ENCODE assay signal across 21 cellular contexts in genomic region chr1:93694833-93695232, GRCh38. TPM values are rescaled to one million over a fixed set of nuclear protein-coding genes. Genes with fewer than 3 reads are reported as not detected.
DNase-seq lines count a peak whose midpoint lies in the region; ATAC-seq, FAIRE-seq and TF ChIP-seq lines count a peak whose summit lies in the region.
"Had no signal": no experiment of that assay in that cellular context is flagged by ENCODE, and none has a peak within 500 bp of the region (broad histone marks: within the 10 kb centered on the region; RNA-seq: fewer than 3 reads in every experiment).

No MANE protein-coding gene starts in this region.

- H3K27me3 Mint-ChIP-seq in Calu3 (ENCODE audit: unreplicated experiment) = no peaks in the 10 kb centered on the region
- H3K27me3 Mint-ChIP-seq in T-cell = no peaks in the 10 kb centered on the region

- RAD21 ChIA-PET in GM12878 (lab: Charles Lee; ENCODE audit: unreplicated experiment) = interaction anchor here (1.3 to 3.0 kb wide), 5 partner anchors 10 to 119 kb away, joined by 4 to 14 read pairs (median 7); no protein-coding TSS in a partner anchor

- WGBS in GM12878 (ENCODE audit: insufficient coverage, insufficient replicate concordance, low lambda C conversion rate, missing lambda C conversion rate) = 60% methylated on average over 4 of the region's 4 CpGs

- no peaks in the 10 kb centered on the region for H3K9me3 ChIP-seq in GM12878 (replicated peaks; ENCODE audit: control insufficient read depth, insufficient read depth, low read length)
- H3K9me3 ChIP-seq: gastroesophageal sphincter, right atrium auricular region had no signal

- ATAC-seq in GM12878 (no peak), T-cell (replicated peaks in 1 of 4) (no peak), GM18870 (IDR thresholded peaks at IDR 0.05; ENCODE audit: unreplicated experiment) (no peak)
- ATAC-seq: activated CD8-positive, alpha-beta T cell treated with anti-CD3 and anti-CD28 coated beads, Interleukin-2, amount 10 ng/mL, durations not matched to agents 7 days and 5 days; gastroesophageal sphincter; HepG2 had no signal

- no TSS peak for BruUV-seq in Calu3 (replicated peaks; lab: Mats Ljungman, UMichigan)
- BruUV-seq in GM12878 (replicated peaks; lab: Mats Ljungman, UMichigan) = no TSS peak

- no peak for TF ChIP-seq EP300 in GM12878 (IDR thresholded peaks at IDR 0.05; ENCODE audit: borderline replicate concordance in 1 of 2, control insufficient read depth in 1 of 2, low read depth in 2 of 2, low read length in 2 of 2)

- H2AFZ ChIP-seq in GM12878 (ENCODE audit: control insufficient read depth, low read depth, low read length) = no peak overlapping the region; the same call in 1 of the 2 replicates

- peak overlapping the region; percentile 76; the same call in 1 of the 2 replicates for H3K4me2 ChIP-seq in GM12878 (ENCODE audit: control insufficient read depth, insufficient read depth)

- intact Hi-C loops in Calu3 (cut with micrococcal nuclease; ENCODE audit: unreplicated experiment) = no loop called here
- intact Hi-C loops in GM12878 (cut with micrococcal nuclease; ENCODE audit: unreplicated experiment) = no loop called here
- intact Hi-C loops in posterior vena cava (cut with DNase I) = no loop called here

- H3K9me3 Mint-ChIP-seq in Calu3 (ENCODE audit: low read depth, unreplicated experiment) (no peaks in the 10 kb centered on the region), T-cell (no peaks in the 10 kb centered on the region)
- H3K9me3 Mint-ChIP-seq: activated T-helper 1 cell treated with anti-CD3 and anti-CD28 coated beads, Interleukin-12 subunit alpha, Interleukin-12 subunit beta, Interleukin-2, Interleukin-4 antibody, amounts not matched to agents 30 ng/mL and 10 ng/mL and 1 ng/mL, durations not matched to agents 14 hours and 24 hours and 36 hours; mesothelial cell of epicardium; neural crest cell had no signal

- H3K27me3 ChIP-seq in GM12878 (replicated peaks in 1 of 2; ENCODE audit: control insufficient read depth in 2 of 2, insufficient read depth in 2 of 2, low read length in 1 of 2) = no peaks in the 10 kb centered on the region
- H3K27me3 ChIP-seq: gastroesophageal sphincter, right atrium auricular region had no signal

- H4K20me1 ChIP-seq in GM12878 (ENCODE audit: control insufficient read depth, insufficient read depth) = no peaks in the 10 kb centered on the region

- H3K36me3 Mint-ChIP-seq in Calu3 (ENCODE audit: insufficient read depth, unreplicated experiment) (no peaks in the 10 kb centered on the region), T-cell (no peaks in the 10 kb centered on the region)
- H3K36me3 Mint-ChIP-seq: mesothelial cell of epicardium had no signal

- no peak for TF ChIP-seq CTCF in Calu3 (IDR thresholded peaks at IDR 0.05; ENCODE audit: unreplicated experiment)
- TF ChIP-seq CTCF in GM12878 (IDR thresholded peaks at IDR 0.05 in 2 of 3, conservative IDR thresholded peaks at IDR 0.05 in 1 of 3; ENCODE audit: control insufficient read depth in 2 of 3, extremely low read depth in 1 of 3, insufficient read depth in 1 of 3, low read depth in 3 of 3, low read length in 3 of 3) = no peak
- no peak for TF ChIP-seq CTCF in GM20000 (IDR thresholded peaks at IDR 0.05; ENCODE audit: extremely low read depth, missing control alignments)

- no peaks in the 10 kb centered on the region for H3K36me3 ChIP-seq in GM12878 (ENCODE audit: control insufficient read depth in 2 of 2, insufficient read depth in 2 of 2, low read length in 1 of 2)
- H3K36me3 ChIP-seq: gastroesophageal sphincter, right atrium auricular region had no signal

- DNase-seq in Calu3 = peak; percentile 21
- peak; percentile 79 for DNase-seq in M059J (ENCODE audit: low read depth)
- no peak for DNase-seq in GM12878 (ENCODE audit: low read depth, low spot score)
- peak; percentile 42 for DNase-seq in posterior vena cava (ENCODE audit: low spot score)
- no peak for DNase-seq in T-cell
- DNase-seq in NCI-H526 (lab: John Stamatoyannopoulos, UW) = no peak
- no peak for DNase-seq in GM20000 (ENCODE audit: low spot score)
- DNase-seq: activated CD8-positive, alpha-beta T cell treated with anti-CD3 and anti-CD28 coated beads, Interleukin-2, amount 10 ng/mL, durations not matched to agents 7 days and 5 days; cerebellar nuclear complex; DND-41; NCI-H1092 had no signal

- H3K4me1 ChIP-seq in GM12878 (ENCODE audit: control insufficient read depth, insufficient read depth, low read length) = peaks cover 44% of the 10 kb centered on the region

- no peak overlapping the region for H3K9ac ChIP-seq in GM12878 (ENCODE audit: control insufficient read depth, insufficient read depth, low read length)

- no peaks in the 10 kb centered on the region for H3K79me2 ChIP-seq in GM12878 (ENCODE audit: control insufficient read depth, insufficient read depth, low read length)

- FAIRE-seq in GM12878 (lab: Jason Lieb, UNC) = no peak
- FAIRE-seq: endometrium, H54, HepG2 had no signal

- POLR2A ChIA-PET in GM12878 (lab: Charles Lee) (interaction anchor here (0.6 to 3.0 kb wide), 3 partner anchors 10 to 332 kb away, joined by 4 to 20 read pairs (median 6); no protein-coding TSS in a partner anchor), T-cell (lab: Charles Lee) (no interaction called here)

- no peak for TF ChIP-seq RAD21 in GM12878 (IDR thresholded peaks at IDR 0.05; ENCODE audit: insufficient read depth, low read depth, low read length)

- H3K4me1 Mint-ChIP-seq in Calu3 (ENCODE audit: low read depth, unreplicated experiment) = no peaks in the 10 kb centered on the region
- peaks cover 0 to 16% (median 14%) of the 10 kb centered on the region in 3 donors for H3K4me1 Mint-ChIP-seq in T-cell

- in situ Hi-C loops in GM12878 (cut with MboI) = no loop called here

- SMC1A ChIA-PET in GM12878 (lab: Charles Lee; ENCODE audit: uncharacterized antibody, unreplicated experiment) = interaction anchor here (0.9 to 2.4 kb wide), 9 partner anchors 9 to 119 kb away, joined by 3 to 26 read pairs (median 5); partner anchors contain the start of gene BCAR3

- no peak overlapping the region for H3K4me3 ChIP-seq in GM12878
- H3K4me3 ChIP-seq: gastroesophageal sphincter, right atrium auricular region had no signal

- no peak overlapping the region for H3K27ac ChIP-seq in GM12878 (ENCODE audit: control insufficient read depth, insufficient read depth)
- H3K27ac ChIP-seq: C4-2B, gastroesophageal sphincter, right atrium auricular region had no signal

- TF ChIP-seq POLR2A in GM12878 (IDR thresholded peaks at IDR 0.05; ENCODE audit: low read depth, low read length) = no peak

- no peak overlapping the region for H3K27ac Mint-ChIP-seq in Calu3 (ENCODE audit: unreplicated experiment)
- no peak overlapping the region for H3K27ac Mint-ChIP-seq in T-cell
- H3K27ac Mint-ChIP-seq: activated CD8-positive, alpha-beta T cell treated with anti-CD3 and anti-CD28 coated beads, Interleukin-2, amount 10 ng/mL, durations not matched to agents 7 days and 5 days; activated T-helper 1 cell treated with anti-CD3 and anti-CD28 coated beads, Interleukin-12 subunit alpha, Interleukin-12 subunit beta, Interleukin-2, Interleukin-4 antibody, amounts not matched to agents 30 ng/mL and 10 ng/mL and 1 ng/mL, durations not matched to agents 14 hours and 24 hours and 36 hours; mesothelial cell of epicardium had no signal

- CTCF ChIA-PET in Calu3 (lab: Charles Lee) = no interaction called here
- CTCF ChIA-PET in GM12878 (lab: Yijun Ruan, JAX) = interaction anchor here (0.8 to 2.6 kb wide), 6 partner anchors 8 to 119 kb away, joined by 3 to 13 read pairs (median 4); partner anchors contain the start of gene BCAR3
- CTCF ChIA-PET in T-cell (lab: Charles Lee) = no interaction called here

- no peak overlapping the region for H3K4me3 Mint-ChIP-seq in Calu3 (ENCODE audit: low read depth, unreplicated experiment)
- no peak overlapping the region for H3K4me3 Mint-ChIP-seq in T-cell
- H3K4me3 Mint-ChIP-seq: activated CD8-positive, alpha-beta T cell treated with anti-CD3 and anti-CD28 coated beads, Interleukin-2, amount 10 ng/mL, durations not matched to agents 7 days and 5 days; activated T-helper 1 cell treated with anti-CD3 and anti-CD28 coated beads, Interleukin-12 subunit alpha, Interleukin-12 subunit beta, Interleukin-2, Interleukin-4 antibody, amounts not matched to agents 30 ng/mL and 10 ng/mL and 1 ng/mL, durations not matched to agents 14 hours and 24 hours and 36 hours; mesothelial cell of epicardium; neural crest cell had no signal

TF ChIP-seq in GM12878, 131 proteins besides CTCF, POLR2A, EP300 and RAD21 (continues in another document):
- TF ChIP-seq, protein P1, sequence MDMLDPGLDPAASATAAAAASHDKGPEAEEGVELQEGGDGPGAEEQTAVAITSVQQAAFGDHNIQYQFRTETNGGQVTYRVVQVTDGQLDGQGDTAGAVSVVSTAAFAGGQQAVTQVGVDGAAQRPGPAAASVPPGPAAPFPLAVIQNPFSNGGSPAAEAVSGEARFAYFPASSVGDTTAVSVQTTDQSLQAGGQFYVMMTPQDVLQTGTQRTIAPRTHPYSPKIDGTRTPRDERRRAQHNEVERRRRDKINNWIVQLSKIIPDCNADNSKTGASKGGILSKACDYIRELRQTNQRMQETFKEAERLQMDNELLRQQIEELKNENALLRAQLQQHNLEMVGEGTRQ (IDR thresholded peaks at IDR 0.05; ENCODE audit: borderline replicate concordance, low read depth, low read length) = no peak

RNA-seq across cellular contexts. Expression of gene BCAR3, which starts 13.2 kb away (rescaled TPM):
- total RNA-seq in Calu3 (2022) = 15.6 and 15.7 TPM in 2 replicates
- 52.4 and 72.2 TPM in 2 replicates for total RNA-seq in M059J (2014; rRNA removed; shearing (Covaris generic))
- total RNA-seq in GM12878 (2013; cell fraction: nucleolus; rRNA removed) = 4.3 and 5.1 TPM in 2 replicates
- total RNA-seq in GM12878 (2014; rRNA removed) = 3.1 and 4.0 TPM in 2 replicates
- 1.5 and 1.8 TPM in 2 replicates for total RNA-seq in GM12878 (2014; rRNA removed; fragmentation: Illumina TruSeq; extraction: Trizol)
- total RNA-seq in GM12878 (2021) = 2.7 and 3.8 TPM in 2 replicates
- 2.5 TPM for polyA plus RNA-seq in GM12878 (2011; ENCODE audit: low read depth)
- 3.4 and 6.6 TPM in 2 replicates for polyA plus RNA-seq in GM12878 (2011; rRNA removed)
- polyA plus RNA-seq in GM12878 (2011; cell fraction: cytosol; rRNA removed) = 6.1 TPM in 2 replicates
- polyA plus RNA-seq in GM12878 (2011; cell fraction: nucleus; rRNA removed) = 10.3 and 15.7 TPM in 2 replicates
- polyA plus RNA-seq in GM12878 (2012) = 3.5 TPM in 2 replicates
- 3.2 and 3.4 TPM in 2 replicates for polyA plus RNA-seq in GM12878 (2014; fragmentation: Illumina TruSeq; extraction: Trizol)
- polyA plus RNA-seq in GM12878 (2014; fragmentation: Nextera tagmentation; extraction: Ambion mirVana) = 1 to 10 TPM; 1.4 to 1.7 TPM
- polyA plus RNA-seq in GM12878 (2014; rRNA removed) = 1.7 and 2.3 TPM in 2 replicates
- 1 to 10 TPM; 1.3 to 1.6 TPM for polyA plus RNA-seq in GM12878 (2016; fragmentation: Nextera tagmentation; extraction: Ambion mirVana)
- polyA minus RNA-seq in GM12878 (2011; rRNA and poly(A)+ RNA removed) = 7.6 and 11.6 TPM in 2 replicates
- 4.0 and 6.3 TPM in 2 replicates for polyA minus RNA-seq in GM12878 (2011; cell fraction: cytosol; rRNA and poly(A)+ RNA removed)
- 5.8 and 17.8 TPM in 2 replicates for polyA minus RNA-seq in GM12878 (2011; cell fraction: nucleus; rRNA and poly(A)+ RNA removed)
- 10 to 100 TPM; 10.4 to 17.5 TPM for total RNA-seq in posterior vena cava
- 1 to 10 TPM in 4 of 5 donors, under 1 TPM in 1; 0.63 to 2.5 (median 1.4) TPM for total RNA-seq in T-cell

Comparison
In these comparisons a context has a peak if more than half of its experiments do, and no peak if none do; other contexts are left out.
1. DNase-seq: peak in Calu3 (single experiment), M059J (single experiment) and posterior vena cava (single experiment); none in GM12878 (single experiment), T-cell (0 of 34), NCI-H526 (0 of 2) and GM20000 (single experiment).